Comparison of ENCODE assay signal across 1 cellular context in genomic region chr1:186375152-186375928, GRCh38.
TF ChIP-seq lines count a peak whose summit lies in the region.

ODR4 (plus strand) TSS chr1:186375838; CDS start chr1:186379786, 3,948 bp downstream.
TPR (minus strand) TSS chr1:186375253; CDS start chr1:186375028, 225 bp downstream.

TF ChIP-seq in HepG2, 621 proteins besides CTCF, POLR2A, EP300 and RAD21 (continued from another document and continues in another):
- peak; percentile 91 for TF ChIP-seq KAT8 (CRISPR knock-in tag; IDR thresholded peaks at IDR 0.05)
- peak; percentile 90 for TF ChIP-seq ASH2L (IDR thresholded peaks at IDR 0.05; ENCODE audit: insufficient read length, low read depth, low read length)
- no peak for TF ChIP-seq ZNF207 (IDR thresholded peaks at IDR 0.05; ENCODE audit: borderline replicate concordance)
- no peak for TF ChIP-seq ZNF644 (CRISPR knock-in tag; IDR thresholded peaks at IDR 0.05; ENCODE audit: low read depth)
- TF ChIP-seq JARID2 (CRISPR knock-in tag; IDR thresholded peaks at IDR 0.05; ENCODE audit: insufficient replicate concordance) = no peak
- TF ChIP-seq ZNF329 (CRISPR knock-in tag; IDR thresholded peaks at IDR 0.05; ENCODE audit: low read depth) = 0 out of 2 replicates have a peak, but pooled peaks have one; percentile 20
- no peak for TF ChIP-seq ZFAT (CRISPR knock-in tag; conservative IDR thresholded peaks at IDR 0.05)
- no peak for TF ChIP-seq RFXANK (CRISPR knock-in tag; IDR thresholded peaks at IDR 0.05)
- TF ChIP-seq TFDP2 (CRISPR knock-in tag; IDR thresholded peaks at IDR 0.05) = peak; percentile 64
- no peak for TF ChIP-seq TEAD3 (CRISPR knock-in tag; optimal IDR thresholded peaks at IDR 0.05; ENCODE audit: borderline replicate concordance)
- TF ChIP-seq ZNF460 (CRISPR knock-in tag; IDR thresholded peaks at IDR 0.05; ENCODE audit: borderline replicate concordance) = peak; percentile 44; the same call in 1 of the 2 replicates
- no peak for TF ChIP-seq RBAK (CRISPR knock-in tag; IDR thresholded peaks at IDR 0.05)
- TF ChIP-seq PCBP2 (optimal IDR thresholded peaks at IDR 0.05; ENCODE audit: low read depth, low read length, poor library complexity, severe bottlenecking) = no peak
- TF ChIP-seq HNF4G (IDR thresholded peaks at IDR 0.05; ENCODE audit: borderline replicate concordance, low read depth, low read length) = no peak; the same call in 1 of the 2 replicates
- TF ChIP-seq HNF4G (CRISPR knock-in tag; IDR thresholded peaks at IDR 0.05; ENCODE audit: borderline replicate concordance, low read depth) = no peak
- no peak for TF ChIP-seq ELK4 (CRISPR knock-in tag; IDR thresholded peaks at IDR 0.05; ENCODE audit: borderline replicate concordance)
- TF ChIP-seq KLF16 (CRISPR knock-in tag; IDR thresholded peaks at IDR 0.05) = peak in 1 of 2 experiments; percentile 32; a peak in 1 of 4 replicates
- no peak for TF ChIP-seq TAF15 (IDR thresholded peaks at IDR 0.05; ENCODE audit: low read depth, low read length, poor library complexity, severe bottlenecking)
- peak; percentile 97 for TF ChIP-seq ZFP90 (CRISPR knock-in tag; IDR thresholded peaks at IDR 0.05; ENCODE audit: borderline replicate concordance)
- no peak; the same call in 1 of the 2 replicates for TF ChIP-seq ATF2 (CRISPR knock-in tag; IDR thresholded peaks at IDR 0.05)
- TF ChIP-seq XRCC5 (optimal IDR thresholded peaks at IDR 0.05; ENCODE audit: low read length) = peak; percentile 91
- TF ChIP-seq ZBTB42 (CRISPR knock-in tag; IDR thresholded peaks at IDR 0.05) = no peak
- TF ChIP-seq FUBP1 (CRISPR knock-in tag; IDR thresholded peaks at IDR 0.05; ENCODE audit: borderline replicate concordance) = no peak; the same call in 1 of the 2 replicates
- TF ChIP-seq ELF1 (CRISPR knock-in tag; IDR thresholded peaks at IDR 0.05) = peak; percentile 93
- no peak for TF ChIP-seq HOXA9 (CRISPR knock-in tag; IDR thresholded peaks at IDR 0.05; ENCODE audit: borderline replicate concordance)
- peak; percentile 48; the same call in 1 of the 2 replicates for TF ChIP-seq ZFP82 (CRISPR knock-in tag; IDR thresholded peaks at IDR 0.05; ENCODE audit: borderline replicate concordance)
- peak; percentile 7; the same call in 1 of the 2 replicates for TF ChIP-seq PPARG (CRISPR knock-in tag; conservative IDR thresholded peaks at IDR 0.05)
- no peak for TF ChIP-seq CBX1 (IDR thresholded peaks at IDR 0.05; ENCODE audit: low read depth)
- no peak for TF ChIP-seq ZNF629 (CRISPR knock-in tag; conservative IDR thresholded peaks at IDR 0.05)
- TF ChIP-seq CEBPB (IDR thresholded peaks at IDR 0.05; ENCODE audit: borderline replicate concordance, low read depth, low read length) = no peak
- no peak for TF ChIP-seq ZNF850 (CRISPR knock-in tag; conservative IDR thresholded peaks at IDR 0.05)
- TF ChIP-seq ZNF703 (CRISPR knock-in tag; IDR thresholded peaks at IDR 0.05; ENCODE audit: borderline replicate concordance) = no peak
- TF ChIP-seq MIXL1 (CRISPR knock-in tag; IDR thresholded peaks at IDR 0.05) = peak; percentile 6
- TF ChIP-seq ARID2 (CRISPR knock-in tag; IDR thresholded peaks at IDR 0.05; ENCODE audit: borderline replicate concordance) = peak; percentile 90; the same call in 1 of the 2 replicates
- TF ChIP-seq SPEN (CRISPR knock-in tag; IDR thresholded peaks at IDR 0.05; ENCODE audit: low read depth) = peak; percentile 83
- no peak; the same call in 1 of the 2 replicates for TF ChIP-seq MTERF4 (CRISPR knock-in tag; IDR thresholded peaks at IDR 0.05)
- TF ChIP-seq TARDBP (CRISPR knock-in tag; IDR thresholded peaks at IDR 0.05) = peak; percentile 92
- peak; percentile 52; the same call in 1 of the 2 replicates for TF ChIP-seq SMAD3 (CRISPR knock-in tag; IDR thresholded peaks at IDR 0.05)
- TF ChIP-seq ZBTB14 (CRISPR knock-in tag; IDR thresholded peaks at IDR 0.05) = peak; percentile 72
- 0 out of 2 replicates have a peak, but pooled peaks have one; percentile 40 for TF ChIP-seq SIN3B (IDR thresholded peaks at IDR 0.05; ENCODE audit: low read length)
- TF ChIP-seq CBFB (CRISPR knock-in tag; IDR thresholded peaks at IDR 0.05) = peak; percentile 57
- TF ChIP-seq ZNF580 (CRISPR knock-in tag; IDR thresholded peaks at IDR 0.05; ENCODE audit: borderline replicate concordance, low read depth) = no peak
- TF ChIP-seq ZBTB33 (CRISPR knock-in tag; IDR thresholded peaks at IDR 0.05) = peak; percentile 48; the same call in 1 of the 2 replicates
- peak; percentile 86 for TF ChIP-seq AGO2 (optimal IDR thresholded peaks at IDR 0.05; ENCODE audit: low read depth, low read length)
- peak; percentile 52; the same call in 1 of the 2 replicates for TF ChIP-seq HINFP (CRISPR knock-in tag; IDR thresholded peaks at IDR 0.05; ENCODE audit: low read depth)
- peak; percentile 99 for TF ChIP-seq THAP7 (CRISPR knock-in tag; IDR thresholded peaks at IDR 0.05)
- TF ChIP-seq JUNB (CRISPR knock-in tag; IDR thresholded peaks at IDR 0.05; ENCODE audit: borderline replicate concordance) = no peak
- peak; percentile 77; the same call in 1 of the 2 replicates for TF ChIP-seq ZSCAN31 (CRISPR knock-in tag; IDR thresholded peaks at IDR 0.05; ENCODE audit: low read depth)
- TF ChIP-seq ZFP36 (IDR thresholded peaks at IDR 0.05; ENCODE audit: borderline replicate concordance, low read depth, low read length, partially characterized antibody) = no peak
- 0 out of 2 replicates have a peak, but pooled peaks have one; percentile 43 for TF ChIP-seq ZNF281 (CRISPR knock-in tag; IDR thresholded peaks at IDR 0.05; ENCODE audit: borderline replicate concordance)
- peak; percentile 13; the same call in 1 of the 2 replicates for TF ChIP-seq ZNF263 (CRISPR knock-in tag; IDR thresholded peaks at IDR 0.05)
